In genomic region chr1:193105821-193106177, GRCh38 we compare ENCODE assay signal across 1 cellular context.
TF ChIP-seq lines count a peak whose summit lies in the region.

No MANE protein-coding gene starts in this region.

TF ChIP-seq in H1, 55 proteins besides CTCF, POLR2A, EP300 and RAD21:
- TF ChIP-seq TCF12 (IDR thresholded peaks at IDR 0.05; ENCODE audit: low read depth, low read length), result no peak
- TF ChIP-seq CREB1 (IDR thresholded peaks at IDR 0.05), result no peak
- no peak for TF ChIP-seq HDAC2 (IDR thresholded peaks at IDR 0.05; ENCODE audit: borderline replicate concordance in 1 of 2, low read depth in 2 of 2, low read length in 2 of 2)
- no peak for TF ChIP-seq CHD2 (IDR thresholded peaks at IDR 0.05; ENCODE audit: low read length)
- no peak for TF ChIP-seq TBP (IDR thresholded peaks at IDR 0.05; ENCODE audit: low read depth, low read length)
- TF ChIP-seq TEAD4 (IDR thresholded peaks at IDR 0.05; ENCODE audit: low read depth, low read length), result no peak
- no peak for TF ChIP-seq RNF2 (IDR thresholded peaks at IDR 0.05; ENCODE audit: borderline replicate concordance, low read depth, low read length, missing control alignments, poor library complexity, severe bottlenecking)
- no peak for TF ChIP-seq BCL11A (IDR thresholded peaks at IDR 0.05; ENCODE audit: low read depth in 2 of 2, low read length in 2 of 2)
